23 cellular contexts compared by ENCODE assay signal in the genomic region with DNA sequence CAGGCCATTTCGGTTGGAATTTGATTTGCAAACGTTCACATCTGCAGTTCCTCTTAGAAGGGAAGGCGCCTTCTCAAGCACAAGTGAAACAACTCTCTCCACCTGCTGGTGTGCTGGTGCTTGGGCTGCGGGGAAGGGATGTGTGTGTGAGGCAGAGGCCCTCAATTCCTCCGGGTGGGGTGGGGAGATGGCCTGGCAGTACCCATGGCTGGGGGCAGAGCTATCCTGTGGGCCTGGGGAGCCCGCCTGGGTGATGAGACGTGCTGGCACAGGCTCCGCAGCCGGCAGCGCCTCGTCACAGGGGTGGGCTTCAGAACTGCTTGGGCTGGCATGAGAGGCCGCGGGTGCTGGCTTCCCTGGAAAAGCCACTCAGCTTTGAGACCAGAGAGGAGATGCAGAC. TPM values are rescaled to one million over a fixed set of nuclear protein-coding genes. Genes with fewer than 3 reads are reported as not detected.
A peak's percentile ranks its signal among the peaks of the same experiment; 100 is the strongest.
DNase-seq lines count a peak whose midpoint lies in the region; FAIRE-seq and TF ChIP-seq lines count a peak whose summit lies in the region.
"Had no signal": no experiment of that assay in that cellular context is flagged by ENCODE, and none has a peak within 500 bp of the region (broad histone marks: within the 10 kb centered on the region; RNA-seq: fewer than 3 reads in every experiment).

No MANE protein-coding gene starts in this region.

- CTCF ChIA-PET in activated CD4-positive, alpha-beta memory T cell treated with anti-CD3 and anti-CD28 coated beads, Interleukin-2, amount 10 ng/mL, durations not matched to agents 7 days and 5 days (lab: Charles Lee): interaction anchor here (2.1 to 2.6 kb wide), 2 partner anchors 27 to 92 kb away, joined by 13 to 30 read pairs; no protein-coding TSS in a partner anchor

- no peaks in the 10 kb centered on the region for H3K27me3 Mint-ChIP-seq in activated CD4-positive, alpha-beta memory T cell treated with anti-CD3 and anti-CD28 coated beads, Interleukin-2, amount 10 ng/mL, durations not matched to agents 7 days and 5 days
- H3K27me3 Mint-ChIP-seq in chondrocyte (ENCODE audit: low read depth): peaks cover 2% of the 10 kb centered on the region

- no peak for FAIRE-seq in small intestine (lab: Jason Lieb, UNC)
- FAIRE-seq: A204.1, GM12892 had no signal

- POLR2A ChIA-PET in activated CD4-positive, alpha-beta memory T cell treated with anti-CD3 and anti-CD28 coated beads, Interleukin-2, amount 10 ng/mL, durations not matched to agents 7 days and 5 days (lab: Charles Lee): no interaction called here

- H3K27me3 ChIP-seq in colonic mucosa (no peaks in the 10 kb centered on the region), small intestine (ENCODE audit: control insufficient read depth in 2 of 2, insufficient read depth in 2 of 2, low read length in 2 of 2) (no peaks in the 10 kb centered on the region)

- H3K4me3 Mint-ChIP-seq in activated CD4-positive, alpha-beta memory T cell treated with anti-CD3 and anti-CD28 coated beads, Interleukin-2, amount 10 ng/mL, durations not matched to agents 7 days and 5 days: no peak overlapping the region
- H3K4me3 Mint-ChIP-seq in chondrocyte (ENCODE audit: unreplicated experiment): no peak overlapping the region
- H3K4me3 Mint-ChIP-seq: HFFc6 had no signal

- peaks cover 10% of the 10 kb centered on the region for H3K4me1 ChIP-seq in colonic mucosa
- peaks cover 2 to 16% of the 10 kb centered on the region in 2 donors for H3K4me1 ChIP-seq in small intestine (ENCODE audit: control insufficient read depth in 2 of 2, insufficient read depth in 1 of 2, low read depth in 1 of 2, low read length in 1 of 2)

- peaks cover 3% of the 10 kb centered on the region for H3K4me1 Mint-ChIP-seq in activated CD4-positive, alpha-beta memory T cell treated with anti-CD3 and anti-CD28 coated beads, Interleukin-2, amount 10 ng/mL, durations not matched to agents 7 days and 5 days
- no peaks in the 10 kb centered on the region for H3K4me1 Mint-ChIP-seq in chondrocyte (ENCODE audit: low read depth)

- H3K4me3 ChIP-seq in colonic mucosa: no peak overlapping the region
- no peak overlapping the region for H3K4me3 ChIP-seq in small intestine (ENCODE audit: low read depth in 1 of 2, low read length in 2 of 2)

- peak; percentile 10 for DNase-seq in SIG-M5 treated with dmso at 0.1 percent for 504 hours (lab: John Stamatoyannopoulos, UW; ENCODE audit: unreplicated experiment)
- DNase-seq in SIG-M5 (lab: John Stamatoyannopoulos, UW): no peak
- DNase-seq in NAMALWA (ENCODE audit: low spot score): peak; percentile 40
- peak; percentile 30 for DNase-seq in colonic mucosa
- peak; percentile 37 for DNase-seq in small intestine
- DNase-seq in SHP77 (lab: John Stamatoyannopoulos, UW): no peak
- DNase-seq in activated CD4-positive, alpha-beta memory T cell treated with anti-CD3 and anti-CD28 coated beads, Interleukin-2, amount 10 ng/mL, durations not matched to agents 7 days and 5 days: no peak
- no peak for DNase-seq in chondrocyte (ENCODE audit: low spot score)
- DNase-seq: C1 segment of cervical spinal cord, GOT3, HFFc6, IMR-90, NCI-H1048, NCI-H146, NCI-H2227 treated with DMSO at 0.1 percent for 48 hours, NCI-H524 treated with DMSO at 0.1 percent for 48 hours, OCI-M1, T-helper 1 cell had no signal

- H3K27ac ChIP-seq in colonic mucosa: peak overlapping the region; percentile 66
- H3K27ac ChIP-seq in small intestine (ENCODE audit: low read depth in 1 of 2, low read length in 1 of 2): no peak overlapping the region

- peak overlapping the region in 1 of 2 donors; percentile 40 for H3K9ac ChIP-seq in colonic mucosa (ENCODE audit: low read depth in 2 of 2, low read length in 2 of 2)

- WGBS in small intestine, 3 donors: 60 to 68% (median 65%) methylated on average over 12 to 13 of the region's 13 CpGs

- H3K27ac Mint-ChIP-seq in activated CD4-positive, alpha-beta memory T cell treated with anti-CD3 and anti-CD28 coated beads, Interleukin-2, amount 10 ng/mL, durations not matched to agents 7 days and 5 days: no peak overlapping the region
- no peak overlapping the region for H3K27ac Mint-ChIP-seq in chondrocyte (ENCODE audit: unreplicated experiment)
- H3K27ac Mint-ChIP-seq: HFFc6 had no signal

- H3K36me3 Mint-ChIP-seq in activated CD4-positive, alpha-beta memory T cell treated with anti-CD3 and anti-CD28 coated beads, Interleukin-2, amount 10 ng/mL, durations not matched to agents 7 days and 5 days (ENCODE audit: low read depth): no peaks in the 10 kb centered on the region
- peaks cover 2% of the 10 kb centered on the region for H3K36me3 Mint-ChIP-seq in chondrocyte (ENCODE audit: low read depth)

- no peaks in the 10 kb centered on the region for H3K9me3 ChIP-seq in colonic mucosa
- H3K9me3 ChIP-seq in small intestine (ENCODE audit: control insufficient read depth, low read depth): no peaks in the 10 kb centered on the region

- H3K36me3 ChIP-seq in colonic mucosa (no peaks in the 10 kb centered on the region), small intestine (ENCODE audit: control insufficient read depth in 2 of 2, insufficient read depth in 2 of 2, low read length in 2 of 2) (no peaks in the 10 kb centered on the region)

- intact Hi-C loops in colonic mucosa (cut with DNase I): no loop called here

- H3K9me3 Mint-ChIP-seq in activated CD4-positive, alpha-beta memory T cell treated with anti-CD3 and anti-CD28 coated beads, Interleukin-2, amount 10 ng/mL, durations not matched to agents 7 days and 5 days: peaks cover 3% of the 10 kb centered on the region
- no peaks in the 10 kb centered on the region for H3K9me3 Mint-ChIP-seq in chondrocyte (ENCODE audit: low read depth)

- TF ChIP-seq CTCF in colonic mucosa (IDR thresholded peaks at IDR 0.05): no peak
- no peak for TF ChIP-seq CTCF in chondrocyte (IDR thresholded peaks at IDR 0.05)

RNA-seq across cellular contexts. Expression of a gene that starts 28.9 kb away (rescaled TPM):
- 1 to 10 TPM in 1 of 2 donors, under 1 TPM in 1; 0.44 to 1.1 TPM for total RNA-seq in colonic mucosa
- polyA plus RNA-seq in small intestine: under 1 TPM; 0.27 to 0.89 (median 0.54) TPM
- under 1 TPM; 0.08 to 0.13 TPM for total RNA-seq in activated CD4-positive, alpha-beta memory T cell treated with anti-CD3 and anti-CD28 coated beads, Interleukin-2, amount 10 ng/mL, durations not matched to agents 7 days and 5 days
- total RNA-seq in chondrocyte: not detected in 3 replicates
- total RNA-seq: Daoy, HFFc6, HT-29, RPMI7951 had no signal

RNA-seq across cellular contexts. Expression of a gene that starts 43.0 kb away (rescaled TPM):
- total RNA-seq in colonic mucosa: not detected
- not detected for polyA plus RNA-seq in small intestine
- total RNA-seq in activated CD4-positive, alpha-beta memory T cell treated with anti-CD3 and anti-CD28 coated beads, Interleukin-2, amount 10 ng/mL, durations not matched to agents 7 days and 5 days: not detected
- not detected in 3 replicates for total RNA-seq in chondrocyte
- total RNA-seq: Daoy, HFFc6, HT-29, IMR-90, RPMI7951 had no signal
- polyA plus RNA-seq: IMR-90 had no signal

RNA-seq across cellular contexts. Expression of a gene that starts 51.9 kb away (rescaled TPM):
- total RNA-seq in colonic mucosa: 10 to 100 TPM; 41.1 to 48.3 TPM
- 10 to 100 TPM; 17.8 to 27.7 (median 18.8) TPM for polyA plus RNA-seq in small intestine
- total RNA-seq in activated CD4-positive, alpha-beta memory T cell treated with anti-CD3 and anti-CD28 coated beads, Interleukin-2, amount 10 ng/mL, durations not matched to agents 7 days and 5 days: 10 to 100 TPM; 10.7 to 15.9 TPM
- total RNA-seq in chondrocyte: 6.6 to 10.1 TPM (median 9.1 TPM) in 3 replicates

Comparison
In these comparisons a context has a peak if more than half of its experiments do, and no peak if none do; other contexts are left out.
1. DNase-seq: peak in SIG-M5 treated with dmso at 0.1 percent for 504 hours (single experiment), NAMALWA (single experiment), colonic mucosa (single experiment) and small intestine (single experiment); none in SIG-M5 (single experiment), SHP77 (0 of 2), activated CD4-positive, alpha-beta memory T cell treated with anti-CD3 and anti-CD28 coated beads, Interleukin-2, amount 10 ng/mL, durations not matched to agents 7 days and 5 days (single experiment) and chondrocyte (single experiment).